In the genomic region with DNA sequence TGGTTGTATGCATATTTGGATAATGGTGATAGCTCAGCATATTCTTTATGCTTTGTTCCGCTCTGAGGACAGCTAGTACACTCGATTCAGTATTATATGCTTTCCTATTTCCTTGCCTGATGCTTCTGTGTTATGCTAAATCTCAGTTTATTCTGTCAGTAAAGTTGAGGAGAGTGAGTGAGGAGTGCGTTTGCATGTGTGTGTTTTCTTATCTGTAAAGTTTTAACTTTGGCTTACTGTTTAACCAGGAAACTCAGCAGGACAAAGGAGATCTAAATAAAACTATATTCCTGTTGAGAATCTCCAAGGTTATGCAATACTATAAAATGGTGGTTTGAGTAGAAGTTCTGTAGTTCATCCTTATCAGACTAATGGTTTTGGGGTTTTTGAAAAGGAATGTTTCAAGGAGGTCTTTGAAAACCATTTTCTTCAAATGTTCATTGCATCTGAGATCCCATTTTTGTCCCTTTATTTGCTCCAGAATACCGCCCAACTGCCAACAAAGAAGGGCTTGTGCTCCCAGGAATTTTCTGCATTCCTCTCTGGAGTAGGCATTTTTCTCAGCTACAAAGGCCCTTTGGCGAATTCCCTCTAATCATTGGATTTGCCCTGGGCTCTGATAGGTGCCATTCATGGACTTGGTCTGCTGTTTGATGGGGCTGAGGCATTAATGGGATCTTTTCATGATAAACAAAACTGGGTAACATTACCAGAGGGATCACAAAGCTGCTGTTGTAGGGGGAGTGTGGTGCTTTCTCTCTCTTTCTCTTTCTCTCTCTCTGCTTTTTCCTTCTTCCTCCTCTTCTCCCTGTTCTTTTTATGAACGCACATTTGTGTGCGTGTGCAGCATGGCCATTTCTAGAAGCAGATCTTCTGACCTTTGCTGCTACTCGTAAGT, we compare ENCODE assay signal across 14 cellular contexts.
A peak's percentile ranks its signal among the peaks of the same experiment; 100 is the strongest.
DNase-seq lines count a peak whose midpoint lies in the region; ATAC-seq and TF ChIP-seq lines count a peak whose summit lies in the region.
"Had no signal": no experiment of that assay in that cellular context is flagged by ENCODE, and none has a peak within 500 bp of the region (broad histone marks: within the 10 kb centered on the region; RNA-seq: fewer than 3 reads in every experiment).

No MANE protein-coding gene starts in this region.

- H4K20me1 ChIP-seq in hepatocyte (ENCODE audit: insufficient read depth, poor library complexity, severe bottlenecking) = no peaks in the 10 kb centered on the region

- H2AFZ ChIP-seq in hepatocyte = peak overlapping the region; percentile 71

- H3K36me3 ChIP-seq in RWPE2 (ENCODE audit: low read depth) = peaks cover 85% of the 10 kb centered on the region
- H3K36me3 ChIP-seq in hepatocyte (replicated peaks; ENCODE audit: insufficient read depth, low read depth) = no peaks in the 10 kb centered on the region
- no peaks in the 10 kb centered on the region for H3K36me3 ChIP-seq in ascending aorta

- peak overlapping the region; percentile 66 for H3K4me2 ChIP-seq in hepatocyte

- H3K27me3 ChIP-seq in RWPE2 (ENCODE audit: insufficient read depth, poor library complexity, severe bottlenecking) = no peaks in the 10 kb centered on the region
- H3K27me3 ChIP-seq in hepatocyte = no peaks in the 10 kb centered on the region
- H3K27me3 ChIP-seq in ascending aorta = peaks cover 3% of the 10 kb centered on the region

- no peak for TF ChIP-seq CTCF in RWPE2 (IDR thresholded peaks at IDR 0.05; ENCODE audit: poor library complexity, severe bottlenecking)
- TF ChIP-seq CTCF in hepatocyte (IDR thresholded peaks at IDR 0.05; ENCODE audit: poor library complexity) = no peak
- TF ChIP-seq CTCF in osteocyte (IDR thresholded peaks at IDR 0.05) = no peak
- no peak for TF ChIP-seq CTCF in ascending aorta (IDR thresholded peaks at IDR 0.05)

- H3K9me3 Mint-ChIP-seq in osteocyte (ENCODE audit: unreplicated experiment) = no peaks in the 10 kb centered on the region

- H3K27ac ChIP-seq in RWPE2 (ENCODE audit: poor library complexity, severe bottlenecking) (peak overlapping the region; percentile 92), hepatocyte (peak overlapping the region; percentile 92), ascending aorta (no peak overlapping the region)

- ATAC-seq in RWPE2 (ENCODE audit: low read depth) (no peak), HG03354 (IDR thresholded peaks at IDR 0.05; ENCODE audit: poor library complexity, severe bottlenecking, unreplicated experiment) (no peak)
- ATAC-seq: left lobe of liver had no signal

- peak; percentile 22 for DNase-seq in Daoy (ENCODE audit: low read depth)
- no peak for DNase-seq in RWPE2 (ENCODE audit: low spot score)
- peak; percentile 28 for DNase-seq in hepatocyte (ENCODE audit: low spot score)
- no peak for DNase-seq in osteocyte (ENCODE audit: extremely low spot score, unreplicated experiment)
- no peak for DNase-seq in mesenteric fat pad (ENCODE audit: low spot score)
- no peak for DNase-seq in ascending aorta (ENCODE audit: low spot score in 2 of 2)
- DNase-seq in OCI-M1 (lab: John Stamatoyannopoulos, UW) = no peak
- DNase-seq: activated CD4-positive, alpha-beta T cell treated with anti-CD3 and anti-CD28 coated beads, Interleukin-2, amount 50 U/mL, for 1 hour; activated naive CD4-positive, alpha-beta T cell treated with anti-CD3 and anti-CD28 coated beads, Interleukin-2, amount 50 U/mL, for 16 hours; C1 segment of cervical spinal cord; SHP77 treated with DMSO at 0.1 percent for 48 hours; stimulated activated naive CD4-positive, alpha-beta T cell treated with Interleukin-2 at 50 U/mL for 16 hours had no signal

- intact Hi-C loops in ascending aorta (cut with DNase I) = no loop called here

- peak overlapping the region; percentile 33 for H3K4me3 Mint-ChIP-seq in osteocyte (ENCODE audit: unreplicated experiment)

- H3K4me3 ChIP-seq in RWPE2 (ENCODE audit: severe bottlenecking) (no peak overlapping the region), hepatocyte (no peak overlapping the region), ascending aorta (no peak overlapping the region)

- H3K9me3 ChIP-seq in RWPE2 (ENCODE audit: severe bottlenecking) (no peaks in the 10 kb centered on the region), hepatocyte (ENCODE audit: low read depth) (no peaks in the 10 kb centered on the region), ascending aorta (no peaks in the 10 kb centered on the region)

- H3K9me2 ChIP-seq in hepatocyte (replicated peaks; ENCODE audit: insufficient read depth) = no peaks in the 10 kb centered on the region

- H3K27ac Mint-ChIP-seq in osteocyte (ENCODE audit: unreplicated experiment) = peak overlapping the region; percentile 94

- H3K4me1 ChIP-seq in RWPE2 (ENCODE audit: insufficient read depth, poor library complexity, severe bottlenecking) = peaks cover 50% of the 10 kb centered on the region
- peaks cover 65% of the 10 kb centered on the region for H3K4me1 ChIP-seq in hepatocyte (ENCODE audit: insufficient read depth)
- peaks cover 2 to 17% of the 10 kb centered on the region in 2 donors for H3K4me1 ChIP-seq in ascending aorta

- no peaks in the 10 kb centered on the region for H3K27me3 Mint-ChIP-seq in osteocyte (ENCODE audit: unreplicated experiment)

- H3K79me2 ChIP-seq in hepatocyte = peaks cover 32% of the 10 kb centered on the region

- peaks cover 92% of the 10 kb centered on the region for H3K4me1 Mint-ChIP-seq in osteocyte (ENCODE audit: unreplicated experiment)

- 29% methylated on average over 8 of the region's 8 CpGs for whole genome bisulfite sequencing in hepatocyte (ENCODE audit: low lambda C conversion rate, missing lambda C conversion rate)

- H3K36me3 Mint-ChIP-seq in osteocyte (ENCODE audit: unreplicated experiment) = peaks cover 9% of the 10 kb centered on the region

Comparison
In these comparisons a context has a peak if more than half of its experiments do, and no peak if none do; other contexts are left out.
1. DNase-seq: peak in Daoy (single experiment) and hepatocyte (single experiment); none in RWPE2 (single experiment), osteocyte (single experiment), mesenteric fat pad (single experiment), ascending aorta (0 of 2) and OCI-M1 (single experiment).
2. H3K27ac ChIP-seq: peak in RWPE2 (single experiment) and hepatocyte (single experiment); none in ascending aorta (0 of 2).